ENCODE assay signal across 18 cellular contexts in genomic region chr13:35716186-35716585, GRCh38.
DNase-seq lines count a peak whose midpoint lies in the region; ATAC-seq and TF ChIP-seq lines count a peak whose summit lies in the region.
"Had no signal": no experiment of that assay in that cellular context is flagged by ENCODE, and none has a peak within 500 bp of the region (broad histone marks: within the 10 kb centered on the region; RNA-seq: fewer than 3 reads in every experiment).

No MANE protein-coding gene starts in this region.

- no peaks in the 10 kb centered on the region for H3K36me3 ChIP-seq in mucosa of descending colon (ENCODE audit: low read depth)
- H3K36me3 ChIP-seq: cardiac muscle cell, ovary had no signal

- H3K4me1 ChIP-seq in mucosa of descending colon (ENCODE audit: low read depth) = no peaks in the 10 kb centered on the region

- ATAC-seq in mucosa of descending colon (no peak), HG02763 (IDR thresholded peaks at IDR 0.05; ENCODE audit: unreplicated experiment) (no peak)
- ATAC-seq: activated naive CD4-positive, alpha-beta T cell treated with anti-CD3 and anti-CD28 coated beads, Interleukin-2, amount 50 U/mL, for 72 hours had no signal

- DNase-seq in A172 (ENCODE audit: low spot score) = peak; percentile 41
- peak; percentile 11 for DNase-seq in HT1080 (ENCODE audit: low read depth)
- DNase-seq in choroid plexus epithelial cell (ENCODE audit: low read depth) = peak; percentile 37
- DNase-seq in kidney tubule cell (ENCODE audit: low spot score) = peak; percentile 78
- no peak for DNase-seq in epidermal melanocyte (ENCODE audit: insufficient read length, low spot score)
- DNase-seq in SHP77 (lab: John Stamatoyannopoulos, UW) = no peak
- DNase-seq in mucosa of descending colon = no peak
- DNase-seq: activated T-cell treated with anti-CD3 and anti-CD28 coated beads, Interleukin-2, amount 50 U/mL, for 1 hour; effector CD8-positive, alpha-beta T cell; glutamatergic neuron; NCI-H1048; ovary; stimulated activated naive CD4-positive, alpha-beta T cell treated with Interleukin-2 at 50 U/mL for 16 hours had no signal

- no peaks in the 10 kb centered on the region for H3K9me3 ChIP-seq in mucosa of descending colon
- H3K9me3 ChIP-seq: ovary had no signal

- H3K4me3 ChIP-seq in choroid plexus epithelial cell (ENCODE audit: low read depth, low read length) (no peak overlapping the region), mucosa of descending colon (no peak overlapping the region)
- H3K4me3 ChIP-seq: cardiac muscle cell, ovary, SK-N-MC, smooth muscle cell had no signal

- no peak for TF ChIP-seq CTCF in choroid plexus epithelial cell (conservative IDR thresholded peaks at IDR 0.05; ENCODE audit: low read depth, low read length)
- TF ChIP-seq CTCF in mucosa of descending colon (IDR thresholded peaks at IDR 0.05) = no peak

- intact Hi-C loops in mucosa of descending colon (cut with DNase I, micrococcal nuclease) = no loop called here

Comparison
In these comparisons a context has a peak if more than half of its experiments do, and no peak if none do; other contexts are left out.
1. DNase-seq: peak in A172 (single experiment), HT1080 (single experiment), choroid plexus epithelial cell (single experiment) and kidney tubule cell (single experiment); none in epidermal melanocyte (single experiment), SHP77 (0 of 2) and mucosa of descending colon (0 of 3).